In the genomic region with DNA sequence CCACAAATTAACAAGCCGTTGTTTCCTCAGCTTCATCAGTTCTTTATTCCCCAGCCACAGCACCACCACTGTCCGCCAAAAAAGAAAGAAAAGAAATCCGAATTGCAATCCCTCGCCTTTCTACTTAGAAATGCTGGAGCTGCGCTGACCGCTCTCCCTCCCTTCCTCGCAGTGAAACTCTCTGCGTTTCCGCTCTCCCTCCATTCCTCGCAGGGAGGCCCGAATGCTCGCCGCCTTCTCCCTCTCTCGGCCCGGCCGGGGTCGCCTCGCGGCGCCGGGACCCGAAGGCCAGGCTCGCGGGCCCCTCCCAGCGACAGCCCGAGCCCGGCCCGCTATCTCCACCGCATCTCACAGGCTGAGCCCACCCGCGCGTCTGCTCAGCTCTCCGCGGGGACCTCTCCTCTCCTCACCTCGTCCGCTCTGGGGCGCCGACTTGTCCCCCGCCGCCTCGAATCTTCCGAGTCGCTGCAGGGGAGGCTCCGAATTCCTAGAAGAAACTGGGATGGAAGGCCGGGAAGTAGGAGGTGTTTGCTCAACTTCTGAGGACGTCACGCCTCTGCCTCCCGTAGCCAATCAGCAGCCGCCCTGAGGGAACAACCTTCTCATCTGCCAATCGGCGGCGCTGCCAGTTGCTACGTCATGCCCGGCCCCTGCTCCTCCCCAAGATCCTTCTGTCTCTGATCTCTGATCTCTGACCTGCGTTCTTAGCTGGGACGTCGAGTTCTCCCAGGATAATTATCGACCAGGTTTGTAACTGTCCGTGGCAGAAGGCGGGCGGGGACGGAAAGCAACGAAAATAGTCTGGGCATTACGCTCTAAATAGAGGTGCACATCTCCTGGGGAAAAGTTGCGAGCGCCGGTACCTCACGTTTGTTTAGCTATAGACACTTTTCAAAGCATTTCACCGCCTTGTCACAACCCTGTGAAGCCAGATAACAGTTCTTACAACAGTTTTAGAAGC, we compare ENCODE assay signal across 8 cellular contexts. TPM values are rescaled to one million over a fixed set of nuclear protein-coding genes. Genes with fewer than 3 reads are reported as not detected.
DNase-seq lines count a peak whose midpoint lies in the region; ATAC-seq and TF ChIP-seq lines count a peak whose summit lies in the region.

AASS (minus strand) TSS at position 499 of the 961 bp plus-strand sequence. CDS start 10,523 bp downstream, outside the sequence.

- no peaks in the 10 kb centered on the region for H3K27me3 ChIP-seq in ectodermal cell (ENCODE audit: control insufficient read depth, insufficient read depth, low read length, poor library complexity, severe bottlenecking)
- no peaks in the 10 kb centered on the region for H3K27me3 ChIP-seq in liver (ENCODE audit: control insufficient read depth in 4 of 4, insufficient read depth in 4 of 4, low read length in 3 of 4)

- H3K9me3 ChIP-seq in ectodermal cell (ENCODE audit: control insufficient read depth, low read length) (no peaks in the 10 kb centered on the region), liver (ENCODE audit: control insufficient read depth in 4 of 4, low read length in 3 of 4) (no peaks in the 10 kb centered on the region)

- WGBS in ectodermal cell, 2 experiments, result 2 to 3% methylated on average over 69 of the region's 69 CpGs
- WGBS in liver, result under 1% methylated on average over 69 of the region's 69 CpGs

- H3K4me3 ChIP-seq in ectodermal cell (ENCODE audit: insufficient read depth, low read depth, low read length) (peak within 1 kb of the TSS; percentile 88), liver (ENCODE audit: low read depth in 1 of 3, low read length in 3 of 3) (peak within 1 kb of the TSS; percentile 80 to 92 (median 87))

- peak; percentile 100 for ATAC-seq in GM18870 (IDR thresholded peaks at IDR 0.05; ENCODE audit: unreplicated experiment)
- peak; percentile 100 for ATAC-seq in HG03135 (IDR thresholded peaks at IDR 0.05; ENCODE audit: unreplicated experiment)

- H3K36me3 ChIP-seq in ectodermal cell (ENCODE audit: control insufficient read depth, insufficient read depth, low read length) (no peaks in the 10 kb centered on the region), liver (ENCODE audit: control insufficient read depth in 4 of 4, insufficient read depth in 3 of 4, low read depth in 1 of 4, low read length in 3 of 4) (no peaks in the 10 kb centered on the region)

- peak; percentile 22 to 42 for TF ChIP-seq RAD21 in liver (IDR thresholded peaks at IDR 0.05)

- no peak for TF ChIP-seq CTCF in liver (IDR thresholded peaks at IDR 0.05; ENCODE audit: low read depth, low read length, missing input control)

- H3K9ac ChIP-seq in liver (ENCODE audit: low read depth in 1 of 2, low read length in 2 of 2), result peak within 1 kb of the TSS; percentile 66 to 84

- DNase-seq in 8988T, result peak; percentile 19
- DNase-seq in NCI-H345 treated with DMSO at 0.1 percent for 48 hours (lab: John Stamatoyannopoulos, UW; ENCODE audit: unreplicated experiment), result peak; percentile 90
- DNase-seq in activated CD8-positive, alpha-beta memory T cell treated with anti-CD3 and anti-CD28 coated beads for 1 hour (ENCODE audit: extremely low read depth in 1 of 2, low read depth in 1 of 2), result peak; percentile 40 to 54
- DNase-seq in stimulated activated CD4-positive, alpha-beta T cell treated with anti-CD3 and anti-CD28 coated beads, Interleukin-2, amount 100 ng/mL, for 4 hours (ENCODE audit: low read depth), result peak; percentile 65

- H3K4me1 ChIP-seq in ectodermal cell (ENCODE audit: control insufficient read depth, insufficient read depth, low read length), result peaks cover 4% of the 10 kb centered on the region
- H3K4me1 ChIP-seq in liver (ENCODE audit: control insufficient read depth in 4 of 4, insufficient read depth in 4 of 4, low read length in 3 of 4), result peaks cover 2 to 22% (median 15%) of the 10 kb centered on the region in 4 donors

- H3K27ac ChIP-seq in ectodermal cell (ENCODE audit: insufficient read depth, low read depth, low read length, poor library complexity, severe bottlenecking) (peak within 1 kb of the TSS; percentile 96), liver (ENCODE audit: low read depth in 1 of 2, low read length in 2 of 2) (peak within 1 kb of the TSS; percentile 90 to 98)

TF ChIP-seq in liver, 16 proteins besides CTCF, POLR2A, EP300 and RAD21:
- TF ChIP-seq, protein P1, sequence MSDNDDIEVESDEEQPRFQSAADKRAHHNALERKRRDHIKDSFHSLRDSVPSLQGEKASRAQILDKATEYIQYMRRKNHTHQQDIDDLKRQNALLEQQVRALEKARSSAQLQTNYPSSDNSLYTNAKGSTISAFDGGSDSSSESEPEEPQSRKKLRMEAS (IDR thresholded peaks at IDR 0.05), result peak; percentile 71
- no peak for TF ChIP-seq FOXA2 (IDR thresholded peaks at IDR 0.05)
- peak; percentile 72 for TF ChIP-seq YY1 (IDR thresholded peaks at IDR 0.05)
- TF ChIP-seq, protein P2, sequence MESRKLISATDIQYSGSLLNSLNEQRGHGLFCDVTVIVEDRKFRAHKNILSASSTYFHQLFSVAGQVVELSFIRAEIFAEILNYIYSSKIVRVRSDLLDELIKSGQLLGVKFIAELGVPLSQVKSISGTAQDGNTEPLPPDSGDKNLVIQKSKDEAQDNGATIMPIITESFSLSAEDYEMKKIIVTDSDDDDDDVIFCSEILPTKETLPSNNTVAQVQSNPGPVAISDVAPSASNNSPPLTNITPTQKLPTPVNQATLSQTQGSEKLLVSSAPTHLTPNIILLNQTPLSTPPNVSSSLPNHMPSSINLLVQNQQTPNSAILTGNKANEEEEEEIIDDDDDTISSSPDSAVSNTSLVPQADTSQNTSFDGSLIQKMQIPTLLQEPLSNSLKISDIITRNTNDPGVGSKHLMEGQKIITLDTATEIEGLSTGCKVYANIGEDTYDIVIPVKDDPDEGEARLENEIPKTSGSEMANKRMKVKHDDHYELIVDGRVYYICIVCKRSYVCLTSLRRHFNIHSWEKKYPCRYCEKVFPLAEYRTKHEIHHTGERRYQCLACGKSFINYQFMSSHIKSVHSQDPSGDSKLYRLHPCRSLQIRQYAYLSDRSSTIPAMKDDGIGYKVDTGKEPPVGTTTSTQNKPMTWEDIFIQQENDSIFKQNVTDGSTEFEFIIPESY (IDR thresholded peaks at IDR 0.05), result peak; percentile 7
- no peak for TF ChIP-seq FOXA1 (IDR thresholded peaks at IDR 0.05)
- TF ChIP-seq REST (IDR thresholded peaks at IDR 0.05), result peak; percentile 76
- peak; percentile 100 for TF ChIP-seq SP1 (IDR thresholded peaks at IDR 0.05)
- peak; percentile 88 to 94 for TF ChIP-seq HNF4A (conservative IDR thresholded peaks at IDR 0.05)
- TF ChIP-seq GABPA (IDR thresholded peaks at IDR 0.05 in 1 of 2, conservative IDR thresholded peaks at IDR 0.05 in 1 of 2), result no peak
- TF ChIP-seq NR2F2 (IDR thresholded peaks at IDR 0.05), result peak; percentile 100
- peak; percentile 81 for TF ChIP-seq TAF1 (conservative IDR thresholded peaks at IDR 0.05)
- peak; percentile 94 to 98 for TF ChIP-seq RXRA (IDR thresholded peaks at IDR 0.05)
- TF ChIP-seq EGR1 (IDR thresholded peaks at IDR 0.05; ENCODE audit: low read depth in 2 of 2), result peak in 1 of 2 donors; percentile 12
- TF ChIP-seq HNF4G (IDR thresholded peaks at IDR 0.05), result peak; percentile 78
- peak; percentile 93 to 94 for TF ChIP-seq JUND (IDR thresholded peaks at IDR 0.05)
- TF ChIP-seq, protein P3, sequence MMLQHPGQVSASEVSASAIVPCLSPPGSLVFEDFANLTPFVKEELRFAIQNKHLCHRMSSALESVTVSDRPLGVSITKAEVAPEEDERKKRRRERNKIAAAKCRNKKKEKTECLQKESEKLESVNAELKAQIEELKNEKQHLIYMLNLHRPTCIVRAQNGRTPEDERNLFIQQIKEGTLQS (IDR thresholded peaks at IDR 0.05), result peak; percentile 53

RNA-seq across cellular contexts. Expression of gene AASS, which starts in this region (rescaled TPM):
- 85.8 TPM for polyA plus RNA-seq in ectodermal cell (2013, experiment 1 of 4)
- 92.8 TPM for polyA plus RNA-seq in ectodermal cell (2013, experiment 2 of 4)
- polyA plus RNA-seq in ectodermal cell (2013, experiment 3 of 4), result 64.2 TPM
- 68.7 TPM for polyA plus RNA-seq in ectodermal cell (2013, experiment 4 of 4)
- 10 to 100 TPM; 10.8 to 95.4 TPM for total RNA-seq in liver
- 10 to 100 TPM; 13.4 to 35.3 TPM for polyA plus RNA-seq in liver

Comparison
In these comparisons a context has a peak if more than half of its experiments do, and no peak if none do; other contexts are left out.
1. Peak in every context shown above with its lines: DNase-seq, ATAC-seq, H3K4me3 ChIP-seq and H3K27ac ChIP-seq.
2. DNase-seq: peak in every context shown above with its lines; median percentile 90 in NCI-H345 treated with DMSO at 0.1 percent for 48 hours; 65 in stimulated activated CD4-positive, alpha-beta T cell treated with anti-CD3 and anti-CD28 coated beads, Interleukin-2, amount 100 ng/mL, for 4 hours; 47 in activated CD8-positive, alpha-beta memory T cell treated with anti-CD3 and anti-CD28 coated beads for 1 hour; 19 in 8988T.